8 cellular contexts compared by ENCODE assay signal in the genomic region with DNA sequence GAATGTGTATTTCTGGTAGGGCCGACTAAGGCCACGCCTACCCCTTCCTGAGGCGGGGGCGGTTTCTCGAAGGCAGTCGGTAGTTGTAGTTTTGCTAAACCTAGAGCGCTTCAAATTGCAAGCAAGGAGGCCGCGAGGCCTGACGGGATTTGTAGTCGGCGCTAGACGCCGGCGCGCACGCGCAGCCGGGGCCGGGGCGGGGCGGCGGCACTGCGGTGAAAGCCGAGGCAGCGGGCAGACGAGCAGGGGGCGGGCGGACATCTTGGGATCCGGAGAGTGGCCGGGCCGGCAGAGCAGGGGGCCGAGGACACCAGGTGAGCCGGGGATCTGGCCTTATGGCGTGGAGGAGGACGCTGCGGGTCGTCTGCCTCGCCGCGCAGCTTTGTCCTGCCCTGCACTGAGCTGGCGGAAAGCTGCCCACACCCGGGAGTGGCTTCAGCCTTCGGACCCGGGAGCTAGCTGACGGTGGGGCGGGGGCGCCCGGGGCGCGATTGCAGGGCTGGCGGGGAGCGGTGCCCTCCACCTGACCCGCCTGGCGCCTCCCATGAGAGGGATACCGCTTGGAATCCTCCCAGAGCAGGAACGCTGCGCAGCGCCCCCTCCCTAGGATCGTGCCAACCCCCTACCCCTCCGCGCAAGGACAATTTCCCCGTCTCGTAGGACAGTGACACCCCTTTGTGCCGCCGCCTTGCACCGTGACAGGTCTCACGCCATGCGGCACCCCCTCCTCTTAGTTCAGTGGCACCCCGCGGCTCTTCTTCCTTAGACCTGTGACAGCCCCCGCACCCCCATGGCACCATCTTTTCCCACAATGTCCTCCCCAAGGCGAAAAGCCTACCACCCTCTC. TPM values are rescaled to one million over a fixed set of nuclear protein-coding genes. Genes with fewer than 3 reads are reported as not detected.
DNase-seq lines count a peak whose midpoint lies in the region; ATAC-seq, FAIRE-seq and TF ChIP-seq lines count a peak whose summit lies in the region.

AP2M1 (plus strand) TSS at position 210 of the 847 bp plus-strand sequence. CDS start 2,139 bp downstream, outside the sequence.

- TF ChIP-seq CTCF in Loucy (conservative IDR thresholded peaks at IDR 0.05; ENCODE audit: low read length) = no peak

- H3K36me3 ChIP-seq in Loucy (ENCODE audit: insufficient read depth, low read length) = peaks cover 35% of the 10 kb centered on the region; the same call in 1 of the 2 replicates

- no peaks in the 10 kb centered on the region for H3K36me3 Mint-ChIP-seq in natural killer cell treated with Interleukin-12 subunit alpha and Interleukin-12 subunit beta and Interleukin-15 and Interleukin-18, amount 100 ng/mL, for 72 hours

- H3K4me3 ChIP-seq in Loucy (ENCODE audit: low read length, poor library complexity, severe bottlenecking) = peak within 1 kb of the TSS; percentile 87

- FAIRE-seq in H54 (lab: Jason Lieb, UNC) = peak; percentile 15

- no peaks in the 10 kb centered on the region for H3K27me3 ChIP-seq in Loucy (ENCODE audit: insufficient read depth, low read length, poor library complexity, severe bottlenecking)

- no peaks in the 10 kb centered on the region for H3K27me3 Mint-ChIP-seq in natural killer cell treated with Interleukin-12 subunit alpha and Interleukin-12 subunit beta and Interleukin-15 and Interleukin-18, amount 100 ng/mL, for 72 hours

- peaks cover 25% of the 10 kb centered on the region for H3K4me1 ChIP-seq in Loucy (ENCODE audit: insufficient read depth, low read length, poor library complexity, severe bottlenecking)

- no peaks in the 10 kb centered on the region for H3K9me2 ChIP-seq in Loucy (replicated peaks; ENCODE audit: low read depth, low read length)

- DNase-seq in EL (peak; percentile 99), H54 (ENCODE audit: insufficient read length, low spot score) (peak; percentile 96), fibroblast of peridontal ligament (ENCODE audit: extremely low read depth) (peak; percentile 99)
- DNase-seq in activated T-helper 9 cell treated with anti-CD3 and anti-CD28 coated beads, Interleukin-2, amount 50 U/mL, for 16 hours (ENCODE audit: low read depth) = peak; percentile 97
- DNase-seq in natural killer cell treated with Interleukin-12 subunit alpha and Interleukin-12 subunit beta and Interleukin-15 and Interleukin-18, amount 100 ng/mL, for 72 hours (ENCODE audit: low spot score) = peak; percentile 98
- peak; percentile 96 for DNase-seq in stimulated activated naive CD8-positive, alpha-beta T cell treated with anti-CD3 and anti-CD28 coated beads, Interleukin-15, Interleukin-2, amounts not matched to agents 100 U/mL and 50 U/mL, for 24 hours

- TF ChIP-seq POLR2A in H54 (IDR thresholded peaks at IDR 0.05; ENCODE audit: low read depth, low read length) (peak; percentile 90), Raji (IDR thresholded peaks at IDR 0.05; ENCODE audit: insufficient read depth, low read depth, low read length) (peak; percentile 92)

- H3K79me2 ChIP-seq in Loucy (ENCODE audit: insufficient read depth, low read length) = peaks cover 45% of the 10 kb centered on the region

- H3K9ac ChIP-seq in Loucy (ENCODE audit: low read depth, low read length, poor library complexity, severe bottlenecking) = peak within 1 kb of the TSS; percentile 85

- ATAC-seq in natural killer cell treated with Interleukin-12 subunit alpha and Interleukin-12 subunit beta and Interleukin-15 and Interleukin-18, amount 100 ng/mL, for 72 hours = peak; percentile 98 to 99
- ATAC-seq in stimulated activated naive CD8-positive, alpha-beta T cell treated with anti-CD3 and anti-CD28 coated beads, Interleukin-15, Interleukin-2, amounts not matched to agents 100 U/mL and 50 U/mL, for 24 hours = peak; percentile 97

- no peaks in the 10 kb centered on the region for H3F3A ChIP-seq in Loucy (ENCODE audit: low read depth)

- peaks cover 21 to 33% of the 10 kb centered on the region in 2 donors for H3K4me1 Mint-ChIP-seq in natural killer cell treated with Interleukin-12 subunit alpha and Interleukin-12 subunit beta and Interleukin-15 and Interleukin-18, amount 100 ng/mL, for 72 hours (ENCODE audit: low read depth in 2 of 2)

- peak within 1 kb of the TSS; percentile 63 to 87 for H3K27ac Mint-ChIP-seq in natural killer cell treated with Interleukin-12 subunit alpha and Interleukin-12 subunit beta and Interleukin-15 and Interleukin-18, amount 100 ng/mL, for 72 hours

- H3K4me3 Mint-ChIP-seq in natural killer cell treated with Interleukin-12 subunit alpha and Interleukin-12 subunit beta and Interleukin-15 and Interleukin-18, amount 100 ng/mL, for 72 hours = peak within 1 kb of the TSS; percentile 97

- H2AFZ ChIP-seq in Loucy (ENCODE audit: low read length) = peak within 1 kb of the TSS; percentile 92

- no peaks in the 10 kb centered on the region for H3K9me3 ChIP-seq in Loucy (ENCODE audit: insufficient read depth, low read depth, low read length)

- no peaks in the 10 kb centered on the region for H3K9me3 Mint-ChIP-seq in natural killer cell treated with Interleukin-12 subunit alpha and Interleukin-12 subunit beta and Interleukin-15 and Interleukin-18, amount 100 ng/mL, for 72 hours

- H3K4me2 ChIP-seq in Loucy (ENCODE audit: low read depth, low read length, poor library complexity, severe bottlenecking) = peak within 1 kb of the TSS; percentile 93

- H4K20me1 ChIP-seq in Loucy (ENCODE audit: insufficient read depth, low read length, poor library complexity, severe bottlenecking) = peaks cover 6% of the 10 kb centered on the region

RNA-seq across cellular contexts. Expression of gene AP2M1, which starts in this region (rescaled TPM):
- 100 to 1,000 TPM; 190 to 242 TPM for total RNA-seq in natural killer cell treated with Interleukin-12 subunit alpha and Interleukin-12 subunit beta and Interleukin-15 and Interleukin-18, amount 100 ng/mL, for 72 hours

Comparison
In these comparisons a context has a peak if more than half of its experiments do, and no peak if none do; other contexts are left out.
1. Peak in every context shown above with its lines: DNase-seq, ATAC-seq and H3K4me3 ChIP-seq.